Comparison of ENCODE assay signal across 28 cellular contexts in the genomic region with DNA sequence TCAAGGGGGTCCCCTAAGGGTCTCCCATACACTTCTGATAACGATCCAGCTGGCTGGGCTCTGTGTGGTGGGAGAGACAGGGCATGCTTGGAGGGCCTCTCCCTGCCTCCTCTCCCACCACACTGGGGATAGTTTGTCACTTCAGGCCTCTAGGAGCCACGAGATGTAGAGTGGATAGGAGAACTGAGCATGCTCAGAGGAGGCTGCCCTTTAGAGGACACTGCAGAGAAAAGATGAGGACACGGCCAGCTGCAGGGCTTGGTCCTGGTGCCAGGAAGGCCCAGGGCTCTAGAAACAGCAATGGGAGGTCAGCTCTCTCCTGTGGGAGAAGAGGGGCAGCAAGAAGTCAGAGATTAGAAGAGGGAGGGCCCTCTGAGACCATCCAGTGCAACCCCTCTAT.
"Had no signal": no experiment of that assay in that cellular context is flagged by ENCODE, and none has a peak within 500 bp of the region (broad histone marks: within the 10 kb centered on the region; RNA-seq: fewer than 3 reads in every experiment).

No MANE protein-coding gene starts in this region.

- H3K27me3 Mint-ChIP-seq: activated CD8-positive, alpha-beta memory T cell treated with anti-CD3 and anti-CD28 coated beads, Interleukin-2, amount 10 ng/mL, durations not matched to agents 7 days and 5 days; activated naive CD4-positive, alpha-beta T cell treated with anti-CD3 and anti-CD28 coated beads, Interleukin-2, amount 50 U/mL, for 24 hours; activated T-cell treated with anti-CD3 and anti-CD28 coated beads, Interleukin-2, amount 50 U/mL, for 24 hours had no signal

- H3K27me3 ChIP-seq: ascending aorta, body of pancreas had no signal

- H3K4me1 Mint-ChIP-seq: activated naive CD4-positive, alpha-beta T cell treated with anti-CD3 and anti-CD28 coated beads, Interleukin-2, amount 50 U/mL, for 24 hours had no signal

- H3K27ac ChIP-seq: ascending aorta, body of pancreas, SK-N-MC, WERI-Rb-1 had no signal

- H3K4me3 Mint-ChIP-seq: activated CD8-positive, alpha-beta memory T cell treated with anti-CD3 and anti-CD28 coated beads, Interleukin-2, amount 10 ng/mL, durations not matched to agents 7 days and 5 days; activated naive CD4-positive, alpha-beta T cell treated with anti-CD3 and anti-CD28 coated beads, Interleukin-2, amount 50 U/mL, for 24 hours; activated T-cell treated with anti-CD3 and anti-CD28 coated beads, Interleukin-2, amount 50 U/mL, for 24 hours; activated T-helper 1 cell treated with anti-CD3 and anti-CD28 coated beads, Interleukin-12 subunit alpha, Interleukin-12 subunit beta, Interleukin-2, Interleukin-4 antibody, amounts not matched to agents 30 ng/mL and 10 ng/mL and 1 ng/mL, durations not matched to agents 14 hours and 24 hours and 36 hours had no signal

- DNase-seq: activated CD4-positive, alpha-beta T cell treated with anti-CD3 and anti-CD28 coated beads for 4 hours; activated CD8-positive, alpha-beta memory T cell treated with anti-CD3 and anti-CD28 coated beads, Interleukin-2, amount 10 ng/mL, durations not matched to agents 7 days and 5 days; activated effector memory CD4-positive, alpha-beta T cell treated with Interleukin-2 at 50 U/mL for 16 hours; activated naive CD4-positive, alpha-beta T cell; activated T-cell treated with anti-CD3 and anti-CD28 coated beads, Interleukin-2, amount 50 U/mL, for 24 hours; body of pancreas; cerebellar nuclear complex; Kasumi-1; KBM-7; NCI-H1048; NCI-H146; NCI-H187 treated with DMSO at 0.1 percent for 48 hours; NCI-H2081 treated with DMSO at 0.1 percent for 48 hours; NCI-H2171; NCI-H2227 treated with DMSO at 0.1 percent for 48 hours; NCI-H446 treated with DMSO at 0.1 percent for 48 hours; NCI-H524 treated with DMSO at 0.1 percent for 48 hours; NCI-H774; NK-92 treated with Interleukin-12 subunit alpha and Interleukin-12 subunit beta, amount 100 ng/mL, for 24 hours; SIG-M5; T-helper 1 cell; WERI-Rb-1 had no signal

- ATAC-seq: activated CD4-positive, CD25-positive, alpha-beta regulatory T cell treated with anti-CD3 and anti-CD28 coated beads, Interleukin-2, amount 50 U/mL, for 24 hours; activated CD8-positive, alpha-beta memory T cell treated with anti-CD3 and anti-CD28 coated beads, Interleukin-2, amount 10 ng/mL, durations not matched to agents 7 days and 5 days; body of pancreas; HepG2 had no signal

- H3K27ac Mint-ChIP-seq: activated CD8-positive, alpha-beta memory T cell treated with anti-CD3 and anti-CD28 coated beads, Interleukin-2, amount 10 ng/mL, durations not matched to agents 7 days and 5 days; activated naive CD4-positive, alpha-beta T cell treated with anti-CD3 and anti-CD28 coated beads, Interleukin-2, amount 50 U/mL, for 24 hours; activated T-helper 1 cell treated with anti-CD3 and anti-CD28 coated beads, Interleukin-12 subunit alpha, Interleukin-12 subunit beta, Interleukin-2, Interleukin-4 antibody, amounts not matched to agents 30 ng/mL and 10 ng/mL and 1 ng/mL, durations not matched to agents 14 hours and 24 hours and 36 hours had no signal

- H3K36me3 ChIP-seq: WERI-Rb-1 had no signal

- H3K4me3 ChIP-seq: ascending aorta, body of pancreas, SK-N-MC had no signal

- H3K9me3 Mint-ChIP-seq: activated naive CD4-positive, alpha-beta T cell treated with anti-CD3 and anti-CD28 coated beads, Interleukin-2, amount 50 U/mL, for 24 hours; activated T-cell treated with anti-CD3 and anti-CD28 coated beads, Interleukin-2, amount 50 U/mL, for 24 hours; activated T-helper 1 cell treated with anti-CD3 and anti-CD28 coated beads, Interleukin-12 subunit alpha, Interleukin-12 subunit beta, Interleukin-2, Interleukin-4 antibody, amounts not matched to agents 30 ng/mL and 10 ng/mL and 1 ng/mL, durations not matched to agents 14 hours and 24 hours and 36 hours had no signal
